Comparison of ENCODE assay signal across 9 cellular contexts in the genomic region with DNA sequence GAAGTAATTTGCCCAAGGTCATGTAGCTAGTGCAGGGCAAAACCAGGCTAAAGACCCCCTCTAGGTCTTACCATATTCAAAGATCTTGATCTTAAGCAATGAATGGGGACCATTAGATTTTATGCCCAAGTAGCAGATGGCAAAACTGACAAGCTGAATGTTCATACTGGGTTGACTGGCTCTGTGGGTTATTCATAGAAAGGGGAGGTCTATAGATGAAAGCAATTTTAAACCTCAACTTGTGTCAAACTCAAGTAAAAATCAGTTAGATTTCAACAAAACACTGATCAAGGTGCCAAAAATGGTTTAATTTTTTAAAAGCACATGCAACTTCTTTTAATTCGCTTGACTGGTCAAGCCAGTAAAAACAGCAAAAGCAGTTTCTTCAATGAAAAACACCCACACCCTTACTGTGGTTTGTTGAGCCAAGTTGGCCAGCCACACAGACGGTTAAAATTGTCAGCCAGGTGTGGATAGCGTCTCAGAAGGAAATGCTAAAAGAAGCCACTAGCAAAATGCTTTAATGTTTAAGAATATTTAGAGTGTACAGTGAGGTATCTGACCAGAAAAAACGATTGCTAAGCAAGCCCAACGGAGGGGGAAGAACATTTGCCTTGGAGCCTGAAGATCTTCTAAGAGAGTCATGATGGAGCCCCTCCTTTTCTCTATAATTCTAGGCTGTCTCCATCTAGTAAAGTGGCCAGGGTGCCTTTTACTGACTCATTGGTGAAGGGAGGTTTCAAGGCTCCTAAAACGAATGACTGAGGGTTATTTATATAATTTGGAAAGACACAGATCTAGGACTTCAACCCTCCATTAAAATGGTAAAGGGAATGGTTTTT.
DNase-seq lines count a peak whose midpoint lies in the region; ATAC-seq and TF ChIP-seq lines count a peak whose summit lies in the region.
"Had no signal": no experiment of that assay in that cellular context is flagged by ENCODE, and none has a peak within 500 bp of the region (broad histone marks: within the 10 kb centered on the region; RNA-seq: fewer than 3 reads in every experiment).

No MANE protein-coding gene starts in this region.

- H3K79me2 ChIP-seq in Loucy (ENCODE audit: insufficient read depth, low read length) (no peaks in the 10 kb centered on the region), mammary epithelial cell (ENCODE audit: insufficient read depth, low read length) (no peaks in the 10 kb centered on the region)

- WGBS in tibial nerve, 2 donors = 62 to 64% methylated on average over 6 of the region's 6 CpGs
- 41% methylated on average over 6 of the region's 6 CpGs for WGBS in mammary epithelial cell (ENCODE audit: low coverage, missing lambda C conversion rate)

- H3K4me3 ChIP-seq in Loucy (ENCODE audit: low read length, poor library complexity, severe bottlenecking) (peak overlapping the region; percentile 41), tibial nerve (no peak overlapping the region), H7 (ENCODE audit: insufficient read depth, low read depth, low read length) (no peak overlapping the region), mammary epithelial cell (replicated peaks in 1 of 3; ENCODE audit: insufficient read depth in 1 of 3, low read depth in 2 of 3, low read length in 3 of 3) (no peak overlapping the region)

- H3K9ac ChIP-seq in Loucy (ENCODE audit: low read depth, low read length, poor library complexity, severe bottlenecking) = peak overlapping the region; percentile 54
- no peak overlapping the region for H3K9ac ChIP-seq in mammary epithelial cell (ENCODE audit: insufficient read depth, low read length)

- H3K9me3 ChIP-seq in Loucy (ENCODE audit: insufficient read depth, low read depth, low read length) (no peaks in the 10 kb centered on the region; the same call in 1 of the 2 replicates), tibial nerve (peaks cover 0 to 11% (median 0%) of the 10 kb centered on the region in 4 donors), mammary epithelial cell (replicated peaks; ENCODE audit: insufficient read depth, low read length) (peaks cover under 1% of the 10 kb centered on the region)

- TF ChIP-seq CTCF in Loucy (conservative IDR thresholded peaks at IDR 0.05; ENCODE audit: low read length) (no peak), tibial nerve (IDR thresholded peaks at IDR 0.05) (no peak), mammary epithelial cell (conservative IDR thresholded peaks at IDR 0.05 in 1 of 2, IDR thresholded peaks at IDR 0.05 in 1 of 2; ENCODE audit: extremely low read depth in 1 of 2, insufficient read depth in 1 of 2, low read depth in 1 of 2, low read length in 2 of 2) (no peak)

- H3F3A ChIP-seq in Loucy (ENCODE audit: low read depth) = peaks cover 7% of the 10 kb centered on the region; the same call in 1 of the 2 replicates

- no peaks in the 10 kb centered on the region for H4K20me1 ChIP-seq in Loucy (ENCODE audit: insufficient read depth, low read length, poor library complexity, severe bottlenecking)
- no peaks in the 10 kb centered on the region for H4K20me1 ChIP-seq in mammary epithelial cell (ENCODE audit: insufficient read depth, low read length)

- no peaks in the 10 kb centered on the region for H3K9me2 ChIP-seq in Loucy (replicated peaks; ENCODE audit: low read depth, low read length)

- TF ChIP-seq EP300 in tibial nerve (IDR thresholded peaks at IDR 0.05) = no peak

- dilution Hi-C loops in mammary epithelial cell (cut with HindIII; ENCODE audit: low sequenced_read_pairs) = no loop called here

- no peak for TF ChIP-seq POLR2A in tibial nerve (IDR thresholded peaks at IDR 0.05)

- no peak for DNase-seq in NCI-H1436 treated with DMSO at 0.1 percent for 48 hours (lab: John Stamatoyannopoulos, UW)
- DNase-seq in tibial nerve (ENCODE audit: low spot score in 2 of 2) = no peak
- no peak for DNase-seq in H7
- no peak for DNase-seq in mammary epithelial cell

- CTCF ChIA-PET in mammary epithelial cell (lab: Charles Lee; ENCODE audit: low non-redundant PET) = no interaction called here

- H3K36me3 ChIP-seq in Loucy (ENCODE audit: insufficient read depth, low read length) = no peaks in the 10 kb centered on the region
- H3K36me3 ChIP-seq in tibial nerve = no peaks in the 10 kb centered on the region
- H3K36me3 ChIP-seq in H7 (replicated peaks; ENCODE audit: control insufficient read depth, insufficient read depth, low read length) = no peaks in the 10 kb centered on the region
- H3K36me3 ChIP-seq in mammary epithelial cell (ENCODE audit: insufficient read depth, low read length) = no peaks in the 10 kb centered on the region

- H2AFZ ChIP-seq in Loucy (ENCODE audit: low read length) = no peak overlapping the region
- no peak overlapping the region for H2AFZ ChIP-seq in mammary epithelial cell (ENCODE audit: low read depth, low read length)

- H3K27me3 ChIP-seq in Loucy (ENCODE audit: insufficient read depth, low read length, poor library complexity, severe bottlenecking) = no peaks in the 10 kb centered on the region
- no peaks in the 10 kb centered on the region for H3K27me3 ChIP-seq in tibial nerve
- no peaks in the 10 kb centered on the region for H3K27me3 ChIP-seq in H7 (ENCODE audit: control insufficient read depth, insufficient read depth, low read length)
- H3K27me3 ChIP-seq in mammary epithelial cell (ENCODE audit: insufficient read depth, low read length) = peaks cover 12% of the 10 kb centered on the region

- ATAC-seq in GM18498 (IDR thresholded peaks at IDR 0.05; ENCODE audit: unreplicated experiment) = peak; percentile 90
- ATAC-seq in GM21367 (IDR thresholded peaks at IDR 0.05; ENCODE audit: unreplicated experiment) = peak; percentile 81
- ATAC-seq in HG03025 (IDR thresholded peaks at IDR 0.05; ENCODE audit: low FRiP score, unreplicated experiment) = peak; percentile 96
- ATAC-seq: esophagus mucosa had no signal

- BruUV-seq in mammary epithelial cell (replicated peaks; lab: Mats Ljungman, UMichigan) = no TSS peak

- H3K4me2 ChIP-seq in Loucy (ENCODE audit: low read depth, low read length, poor library complexity, severe bottlenecking) (peak overlapping the region; percentile 58), mammary epithelial cell (ENCODE audit: insufficient read depth, low read depth, low read length) (no peak overlapping the region)

- H3K4me1 ChIP-seq in Loucy (ENCODE audit: insufficient read depth, low read length, poor library complexity, severe bottlenecking) (peaks cover 33% of the 10 kb centered on the region), tibial nerve (no peaks in the 10 kb centered on the region), mammary epithelial cell (ENCODE audit: insufficient read depth, low read length) (no peaks in the 10 kb centered on the region)

- H3K27ac ChIP-seq in tibial nerve (no peak overlapping the region), mammary epithelial cell (ENCODE audit: insufficient read depth, low read depth, low read length) (no peak overlapping the region)

- in situ Hi-C loops in mammary epithelial cell (cut with MboI; ENCODE audit: low sequenced_read_pairs in 2 of 2) = no loop called here

- intact Hi-C loops in mammary epithelial cell (cut with micrococcal nuclease) = no loop called here
